Comparison of ENCODE assay signal across 8 cellular contexts in the genomic region with DNA sequence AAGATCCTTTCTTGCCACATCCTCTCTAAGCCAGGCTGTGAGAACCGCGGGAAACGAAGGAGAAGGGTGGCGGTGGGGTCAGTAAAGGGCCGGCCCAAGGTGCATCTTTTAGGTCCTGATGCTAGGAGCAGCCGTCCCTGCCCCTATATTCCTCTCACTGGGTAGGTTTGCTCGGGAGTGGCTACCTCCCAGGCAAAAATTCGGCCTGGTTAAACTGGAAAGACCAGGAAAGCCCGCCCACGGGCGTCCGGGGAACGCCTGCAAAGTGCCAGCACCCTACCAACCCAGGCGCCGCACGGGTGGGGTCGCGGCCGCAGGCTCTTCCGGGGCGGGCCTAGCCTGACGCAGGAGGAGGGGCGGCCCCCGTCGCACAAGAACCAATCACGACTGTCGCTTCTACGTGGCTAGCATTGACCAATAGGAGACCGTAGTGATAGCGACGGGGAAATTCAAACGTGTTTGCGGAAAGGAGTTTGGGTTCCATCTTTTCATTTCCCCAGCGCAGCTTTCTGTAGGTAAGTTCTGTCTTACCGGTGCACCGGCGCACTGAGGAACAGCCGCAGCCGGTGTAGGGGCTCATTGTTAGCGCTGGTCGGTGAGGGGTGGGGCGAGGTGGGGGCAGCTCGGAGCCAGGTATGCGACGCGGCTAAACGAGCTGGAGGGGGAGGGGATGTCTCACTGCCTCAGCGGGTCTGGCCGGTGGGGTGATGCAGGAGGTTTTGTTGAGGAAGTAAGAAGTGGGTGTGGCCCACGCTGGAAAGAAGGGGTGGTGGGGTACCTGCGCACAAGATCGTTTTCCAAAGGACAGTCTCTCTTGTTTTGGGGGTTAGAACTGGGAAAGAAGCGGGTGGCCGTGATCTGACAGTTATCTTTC. TPM values are rescaled to one million over a fixed set of nuclear protein-coding genes. Genes with fewer than 3 reads are reported as not detected.
A peak's percentile ranks its signal among the peaks of the same experiment; 100 is the strongest.
DNase-seq lines count a peak whose midpoint lies in the region; ATAC-seq and TF ChIP-seq lines count a peak whose summit lies in the region.

A gene (plus strand): TSS at position 451 of the 874 bp plus-strand sequence. CDS start 1,195 bp downstream, outside the sequence.

- H3K27ac ChIP-seq in HUES64 (ENCODE audit: low read depth, low read length) = peak within 1 kb of the TSS; percentile 98
- peak within 1 kb of the TSS; percentile 65 for H3K27ac ChIP-seq in OCI-LY1 (ENCODE audit: low read depth, low read length, poor library complexity, severe bottlenecking)

- peak within 1 kb of the TSS; percentile 32; the same call in 1 of the 2 replicates for H2AFZ ChIP-seq in OCI-LY1 (ENCODE audit: low read length)

- H3K4me3 ChIP-seq in HUES64 (ENCODE audit: low read length) (peak within 1 kb of the TSS; percentile 86), OCI-LY1 (ENCODE audit: low read depth, low read length, poor library complexity, severe bottlenecking) (peak within 1 kb of the TSS; percentile 82)

- H3K9me3 Mint-ChIP-seq in endothelial cell (ENCODE audit: unreplicated experiment) = no peaks in the 10 kb centered on the region
- no peaks in the 10 kb centered on the region for H3K9me3 Mint-ChIP-seq in mesothelial cell of epicardium

- ATAC-seq in GM21447 (IDR thresholded peaks at IDR 0.05; ENCODE audit: unreplicated experiment) = peak; percentile 99

- 1% methylated on average over 54 of the region's 54 CpGs for WGBS in HUES64

- H3K4me1 Mint-ChIP-seq in endothelial cell (ENCODE audit: unreplicated experiment) = peaks cover 11% of the 10 kb centered on the region
- peaks cover 23% of the 10 kb centered on the region for H3K4me1 Mint-ChIP-seq in mesothelial cell of epicardium

- H3K27me3 ChIP-seq in HUES64 (ENCODE audit: insufficient read depth, low read length) (no peaks in the 10 kb centered on the region), OCI-LY1 (ENCODE audit: insufficient read depth, low read length) (no peaks in the 10 kb centered on the region)

- in situ Hi-C loops in Caki2 (cut with HindIII; ENCODE audit: low pct_unique_long_range_greater_than_20kb, low sequenced_read_pairs) = no loop called here

- TF ChIP-seq CTCF in OCI-LY1 (IDR thresholded peaks at IDR 0.05; ENCODE audit: low read length) (no peak), endothelial cell (IDR thresholded peaks at IDR 0.05; ENCODE audit: unreplicated experiment) (no peak), mesothelial cell of epicardium (IDR thresholded peaks at IDR 0.05; ENCODE audit: unreplicated experiment) (no peak)

- no peaks in the 10 kb centered on the region for H4K20me1 ChIP-seq in OCI-LY1 (ENCODE audit: insufficient read depth, low read length)

- H3K4me3 Mint-ChIP-seq in endothelial cell (ENCODE audit: unreplicated experiment) = peak within 1 kb of the TSS; percentile 95
- H3K4me3 Mint-ChIP-seq in mesothelial cell of epicardium = peak within 1 kb of the TSS; percentile 86

- H3K4me1 ChIP-seq in HUES64 (ENCODE audit: insufficient read depth, low read length) = peaks cover 4% of the 10 kb centered on the region; the same call in 1 of the 2 replicates
- peaks cover 23% of the 10 kb centered on the region for H3K4me1 ChIP-seq in OCI-LY1 (ENCODE audit: insufficient read depth, low read length, severe bottlenecking)

- DNase-seq in Caki2 (ENCODE audit: low read depth) (peak; percentile 95), endothelial cell (ENCODE audit: low spot score) (peak; percentile 78), mesothelial cell of epicardium (ENCODE audit: low spot score in 2 of 2, unreplicated experiment in 2 of 2) (peak; percentile 81 to 89)
- DNase-seq in activated CD8-positive, alpha-beta memory T cell treated with anti-CD3 and anti-CD28 coated beads, Interleukin-2, amount 50 U/mL, for 4 hours = peak; percentile 88
- DNase-seq in stimulated activated CD8-positive, alpha-beta memory T cell treated with anti-CD3 and anti-CD28 coated beads, Interleukin-15, amount 100 ng/mL, for 48 hours (ENCODE audit: low read depth in 2 of 2) = peak; percentile 84 to 85

- H3K36me3 ChIP-seq in HUES64 (ENCODE audit: insufficient read depth, low read length) (peaks cover 38% of the 10 kb centered on the region), OCI-LY1 (ENCODE audit: insufficient read depth, low read length) (peaks cover 33% of the 10 kb centered on the region)

- H3K27me3 Mint-ChIP-seq in endothelial cell (ENCODE audit: unreplicated experiment) (peaks cover 5% of the 10 kb centered on the region), mesothelial cell of epicardium (ENCODE audit: low read depth) (peaks cover 1% of the 10 kb centered on the region)

- no peaks in the 10 kb centered on the region for H3F3A ChIP-seq in OCI-LY1 (ENCODE audit: insufficient read depth, low read length)

- peaks cover 12% of the 10 kb centered on the region for H3K79me2 ChIP-seq in OCI-LY1 (ENCODE audit: insufficient read depth, low read length)

- H3K27ac Mint-ChIP-seq in endothelial cell (ENCODE audit: unreplicated experiment) (peak within 1 kb of the TSS; percentile 76), mesothelial cell of epicardium (peak within 1 kb of the TSS; percentile 95)

- H3K9me2 ChIP-seq in OCI-LY1 (ENCODE audit: low read depth, low read length) = no peaks in the 10 kb centered on the region

- H3K9ac ChIP-seq in HUES64 (ENCODE audit: low read depth, low read length) (peak within 1 kb of the TSS; percentile 95), OCI-LY1 (ENCODE audit: low read length) (peak within 1 kb of the TSS; percentile 72)

- H3K36me3 Mint-ChIP-seq in endothelial cell (ENCODE audit: low read depth, unreplicated experiment) (no peaks in the 10 kb centered on the region), mesothelial cell of epicardium (no peaks in the 10 kb centered on the region)

- H3K4me2 ChIP-seq in OCI-LY1 (ENCODE audit: low read length) = peak within 1 kb of the TSS; percentile 81

- H3K9me3 ChIP-seq in HUES64 (ENCODE audit: insufficient read depth, low read depth, low read length) (no peaks in the 10 kb centered on the region), OCI-LY1 (ENCODE audit: low read length) (no peaks in the 10 kb centered on the region)

RNA-seq across cellular contexts. Expression of the gene that starts here (rescaled TPM):
- 34.6 and 54.0 TPM in 2 replicates for total RNA-seq in Caki2 (2014; rRNA removed; shearing (Covaris generic); ENCODE audit: low replicate concordance)
- 52.4 TPM for polyA plus RNA-seq in HUES64 (2013, experiment 1 of 2)
- polyA plus RNA-seq in HUES64 (2013, experiment 2 of 2) = 58.0 TPM
- total RNA-seq in endothelial cell (ENCODE audit: unreplicated experiment) (6.6 TPM), mesothelial cell of epicardium (12.0 to 13.5 TPM (median 12.1 TPM) in 3 replicates)

Comparison
In these comparisons a context has a peak if more than half of its experiments do, and no peak if none do; other contexts are left out.
1. Peak in every context shown above with its lines: DNase-seq, ATAC-seq, H3K4me3 ChIP-seq and H3K27ac ChIP-seq.